Comparison of ENCODE assay signal across 33 cellular contexts in genomic region chr4:54743562-54743961, GRCh38.
"Had no signal": no experiment of that assay in that cellular context is flagged by ENCODE, and none has a peak within 500 bp of the region (broad histone marks: within the 10 kb centered on the region; RNA-seq: fewer than 3 reads in every experiment).

No MANE protein-coding gene starts in this region.

- H3K27me3 ChIP-seq: adrenal gland, ascending aorta, body of pancreas, brain microvascular endothelial cell, breast epithelium, cardiac muscle cell had no signal

- ATAC-seq: activated naive CD4-positive, alpha-beta T cell treated with anti-CD3 and anti-CD28 coated beads, Interleukin-2, amount 50 U/mL, for 72 hours; activated naive CD8-positive, alpha-beta T cell treated with anti-CD3 and anti-CD28 coated beads, Interleukin-2, amount 50 U/mL, for 24 hours; activated T-cell treated with anti-CD3 and anti-CD28 coated beads, Interleukin-2, amount 50 U/mL, for 4 hours; activated T-cell treated with anti-CD3 and anti-CD28 coated beads, Interleukin-2, amount 50 U/mL, for 72 hours; activated T-helper 17 cell treated with anti-CD3 and anti-CD28 coated beads, Interleukin-2, amount 50 U/mL, for 72 hours; body of pancreas had no signal

- H3K4me3 ChIP-seq: adrenal gland, ascending aorta, body of pancreas, breast epithelium, cardiac muscle cell had no signal

- H3K4me1 ChIP-seq: adrenal gland, ascending aorta, body of pancreas, breast epithelium had no signal

- DNase-seq: activated effector memory CD4-positive, alpha-beta T cell treated with anti-CD3 and anti-CD28 coated beads, Interleukin-2, amount 50 U/mL, for 16 hours; activated effector memory CD4-positive, alpha-beta T cell treated with Interleukin-2 at 50 U/mL for 16 hours; activated gamma-delta T cell; activated gamma-delta T cell treated with Interleukin-2 at 50 U/mL for 16 hours; activated naive CD4-positive, alpha-beta T cell; activated naive CD4-positive, alpha-beta T cell treated with anti-CD3 and anti-CD28 coated beads for 36 hours; activated naive CD4-positive, alpha-beta T cell treated with anti-CD3 and anti-CD28 coated beads, Interleukin-2, amount 10 ng/mL, durations not matched to agents 7 days and 5 days; activated naive CD4-positive, alpha-beta T cell treated with anti-CD3 and anti-CD28 coated beads, Interleukin-2, amount 50 U/mL, for 16 hours; activated naive CD4-positive, alpha-beta T cell treated with Interleukin-2 at 50 U/mL for 16 hours; activated naive CD8-positive, alpha-beta T cell treated with anti-CD3 and anti-CD28 coated beads for 36 hours; activated naive CD8-positive, alpha-beta T cell treated with anti-CD3 and anti-CD28 coated beads, Interleukin-2, amount 10 ng/mL, durations not matched to agents 7 days and 5 days; activated naive CD8-positive, alpha-beta T cell treated with anti-CD3 and anti-CD28 coated beads, Interleukin-2, amount 50 U/mL, for 24 hours; activated T-cell treated with anti-CD3 and anti-CD28 coated beads for 4 hours; activated T-cell treated with anti-CD3 and anti-CD28 coated beads, Interleukin-2, amount 50 U/mL, for 1 hour; activated T-cell treated with anti-CD3 and anti-CD28 coated beads, Interleukin-2, amount 50 U/mL, for 24 hours; activated T-cell treated with anti-CD3 and anti-CD28 coated beads, Interleukin-2, amount 50 U/mL, for 4 hours; activated T-cell treated with anti-CD3 and anti-CD28 coated beads, Interleukin-2, amount 50 U/mL, for 48 hours; activated T-cell treated with anti-CD3 and anti-CD28 coated beads, Interleukin-2, amount 50 U/mL, for 72 hours; adrenal gland; amniotic stem cell; amygdala; anterior cingulate cortex; aorta; body of pancreas; brain microvascular endothelial cell; caudate nucleus; central memory CD4-positive, alpha-beta T cell; cerebellar nuclear complex had no signal

- H3K9me3 ChIP-seq: adrenal gland, ascending aorta, body of pancreas, breast epithelium had no signal

- H3K36me3 ChIP-seq: adrenal gland, ascending aorta, breast epithelium, cardiac muscle cell had no signal

- H3K27ac ChIP-seq: adrenal gland, ascending aorta, body of pancreas, brain microvascular endothelial cell, breast epithelium, cardiac muscle cell had no signal
